8 cellular contexts compared by ENCODE assay signal in genomic region chr11:74726547-74727182, GRCh38. TPM values are rescaled to one million over a fixed set of nuclear protein-coding genes. Genes with fewer than 3 reads are reported as not detected.
A peak's percentile ranks its signal among the peaks of the same experiment; 100 is the strongest.
DNase-seq lines count a peak whose midpoint lies in the region; ATAC-seq and TF ChIP-seq lines count a peak whose summit lies in the region.

No MANE protein-coding gene starts in this region.

- H3K27me3 ChIP-seq in SJCRH30 (no peaks in the 10 kb centered on the region), trophoblast cell (ENCODE audit: insufficient read depth, low read length) (peaks cover 25% of the 10 kb centered on the region)

- H3K4me3 Mint-ChIP-seq in activated naive CD4-positive, alpha-beta T cell treated with anti-CD3 and anti-CD28 coated beads for 36 hours: no peak overlapping the region
- no peak overlapping the region for H3K4me3 Mint-ChIP-seq in glutamatergic neuron (ENCODE audit: unreplicated experiment)

- H3K9me3 Mint-ChIP-seq in activated naive CD4-positive, alpha-beta T cell treated with anti-CD3 and anti-CD28 coated beads for 36 hours: no peaks in the 10 kb centered on the region
- H3K9me3 Mint-ChIP-seq in glutamatergic neuron (ENCODE audit: unreplicated experiment): peaks cover 1% of the 10 kb centered on the region

- DNase-seq in DMS 273 (lab: John Stamatoyannopoulos, UW; ENCODE audit: unreplicated experiment): peak; percentile 84
- peak; percentile 70 for DNase-seq in LoVo (ENCODE audit: low spot score)
- peak; percentile 92 to 95 for DNase-seq in SJCRH30
- peak; percentile 69 for DNase-seq in activated naive CD4-positive, alpha-beta T cell treated with anti-CD3 and anti-CD28 coated beads for 36 hours
- peak; percentile 75 for DNase-seq in glutamatergic neuron
- DNase-seq in trophoblast cell: peak; percentile 73 to 87

- H3K79me2 ChIP-seq in trophoblast cell (ENCODE audit: control insufficient read depth, insufficient read depth, low read length, poor library complexity): no peaks in the 10 kb centered on the region

- peak overlapping the region; percentile 76 for H3K27ac ChIP-seq in SJCRH30
- H3K27ac ChIP-seq in trophoblast cell (ENCODE audit: low read depth, low read length): no peak overlapping the region

- CTCF ChIA-PET in activated naive CD4-positive, alpha-beta T cell treated with anti-CD3 and anti-CD28 coated beads for 36 hours (lab: Charles Lee): interaction anchor here (0.6 to 7.2 kb wide), 15 partner anchors 12 to 471 kb away, joined by 3 to 112 read pairs (median 4); partner anchors contain the start of gene RNF169

- H3K4me3 ChIP-seq in SJCRH30 (peak overlapping the region; percentile 41), trophoblast cell (ENCODE audit: low read depth, low read length) (no peak overlapping the region)

- no peak overlapping the region for H2BK5ac ChIP-seq in trophoblast cell (ENCODE audit: low read depth, low read length, poor library complexity)

- no peak overlapping the region for H3K18ac ChIP-seq in trophoblast cell (ENCODE audit: low read length)

- no peak overlapping the region for H2AK5ac ChIP-seq in trophoblast cell (ENCODE audit: low read length)

- H3K4me1 Mint-ChIP-seq in activated naive CD4-positive, alpha-beta T cell treated with anti-CD3 and anti-CD28 coated beads for 36 hours (ENCODE audit: low read depth): peaks cover 9% of the 10 kb centered on the region
- H3K4me1 Mint-ChIP-seq in glutamatergic neuron (ENCODE audit: low read depth, unreplicated experiment): no peaks in the 10 kb centered on the region

- H2AFZ ChIP-seq in trophoblast cell (ENCODE audit: insufficient read depth, low read length, poor library complexity): no peak overlapping the region

- H3K4me1 ChIP-seq in SJCRH30: peaks cover 11% of the 10 kb centered on the region
- H3K4me1 ChIP-seq in trophoblast cell (ENCODE audit: control insufficient read depth in 1 of 2, insufficient read depth in 2 of 2, low read length in 2 of 2): peaks cover 0 to 3% of the 10 kb centered on the region in 2 experiments

- H4K12ac ChIP-seq in trophoblast cell (ENCODE audit: low read depth, low read length): no peak overlapping the region

- no peak overlapping the region for H3K9ac ChIP-seq in trophoblast cell (ENCODE audit: low read length)

- H3K9me3 ChIP-seq in SJCRH30 (replicated peaks): no peaks in the 10 kb centered on the region
- H3K9me3 ChIP-seq in trophoblast cell (ENCODE audit: insufficient read depth, low read depth, low read length): no peaks in the 10 kb centered on the region

- no peak overlapping the region for H3K23ac ChIP-seq in trophoblast cell (ENCODE audit: low read length)

- no peak overlapping the region for H3K14ac ChIP-seq in trophoblast cell (ENCODE audit: low read length)

- H3K79me1 ChIP-seq in trophoblast cell (ENCODE audit: low read length): no peaks in the 10 kb centered on the region

- peak; percentile 92 for TF ChIP-seq CTCF in glutamatergic neuron (IDR thresholded peaks at IDR 0.05; ENCODE audit: partially characterized antibody, unreplicated experiment)

- no peak overlapping the region for H2BK120ac ChIP-seq in trophoblast cell (ENCODE audit: insufficient read depth, low read length, poor library complexity)

- H4K91ac ChIP-seq in trophoblast cell (ENCODE audit: low read depth, low read length): no peak overlapping the region

- H3K27me3 Mint-ChIP-seq in activated naive CD4-positive, alpha-beta T cell treated with anti-CD3 and anti-CD28 coated beads for 36 hours (ENCODE audit: low read depth): peaks cover 27% of the 10 kb centered on the region
- H3K27me3 Mint-ChIP-seq in glutamatergic neuron (ENCODE audit: unreplicated experiment): peaks cover 17% of the 10 kb centered on the region

- no peak overlapping the region for H4K8ac ChIP-seq in trophoblast cell (ENCODE audit: low read depth, low read length)

- no peak overlapping the region for H3K4me2 ChIP-seq in trophoblast cell (ENCODE audit: low read length)

- no peak overlapping the region for H3K27ac Mint-ChIP-seq in activated naive CD4-positive, alpha-beta T cell treated with anti-CD3 and anti-CD28 coated beads for 36 hours
- H3K27ac Mint-ChIP-seq in glutamatergic neuron (ENCODE audit: unreplicated experiment): no peak overlapping the region

- no peak overlapping the region for H2BK12ac ChIP-seq in trophoblast cell (ENCODE audit: low read length)

- no peaks in the 10 kb centered on the region for H3K36me3 Mint-ChIP-seq in activated naive CD4-positive, alpha-beta T cell treated with anti-CD3 and anti-CD28 coated beads for 36 hours (ENCODE audit: low read depth)
- no peaks in the 10 kb centered on the region for H3K36me3 Mint-ChIP-seq in glutamatergic neuron (ENCODE audit: unreplicated experiment)

- ATAC-seq in GM21526 (IDR thresholded peaks at IDR 0.05; ENCODE audit: low FRiP score, unreplicated experiment) (peak; percentile 71), HG03571 (IDR thresholded peaks at IDR 0.05; ENCODE audit: unreplicated experiment) (no peak)

- intact Hi-C loops in activated naive CD4-positive, alpha-beta T cell treated with anti-CD3 and anti-CD28 coated beads for 36 hours (cut with micrococcal nuclease): loop anchor here (1.0 to 10.0 kb wide), 3 partner anchors 24 to 342 kb away; no protein-coding TSS in a partner anchor

- no CpG with 5 or more reads among the region's 13 CpGs for WGBS in trophoblast cell (ENCODE audit: extremely low coverage, insufficient coverage, insufficient read length)

- no peak overlapping the region for H3K4ac ChIP-seq in trophoblast cell (ENCODE audit: low read depth, low read length)

- H3K36me3 ChIP-seq in SJCRH30: no peaks in the 10 kb centered on the region
- no peaks in the 10 kb centered on the region for H3K36me3 ChIP-seq in trophoblast cell (ENCODE audit: control insufficient read depth in 1 of 2, insufficient read depth in 2 of 2, low read length in 2 of 2)

RNA-seq across cellular contexts. Expression of gene CHRDL2, which starts 4.6 kb away (rescaled TPM):
- total RNA-seq in SJCRH30 (2014; rRNA removed; shearing (Covaris generic)): not detected in 2 replicates
- not detected for total RNA-seq in activated naive CD4-positive, alpha-beta T cell treated with anti-CD3 and anti-CD28 coated beads for 36 hours
- not detected for total RNA-seq in glutamatergic neuron (ENCODE audit: unreplicated experiment)
- not detected in 2 replicates for polyA plus RNA-seq in trophoblast cell (2013)

RNA-seq across cellular contexts. Expression of gene RNF169, which starts 22.0 kb away (rescaled TPM):
- total RNA-seq in SJCRH30 (2014; rRNA removed; shearing (Covaris generic)): 16.0 and 17.8 TPM in 2 replicates
- total RNA-seq in activated naive CD4-positive, alpha-beta T cell treated with anti-CD3 and anti-CD28 coated beads for 36 hours: 10 to 100 TPM; 15.8 to 16.0 TPM
- total RNA-seq in glutamatergic neuron (ENCODE audit: unreplicated experiment): 7.1 TPM
- polyA plus RNA-seq in trophoblast cell (2013): 4.2 and 4.6 TPM in 2 replicates
